Comparison of ENCODE assay signal across 8 cellular contexts in genomic region chr4:144355809-144356757, GRCh38.
DNase-seq lines count a peak whose midpoint lies in the region; ATAC-seq, FAIRE-seq and TF ChIP-seq lines count a peak whose summit lies in the region.

No MANE protein-coding gene starts in this region.

- DNase-seq in DMS114 treated with DMSO at 0.1 percent for 48 hours (lab: John Stamatoyannopoulos, UW; ENCODE audit: unreplicated experiment) (peak; percentile 88), RCC 7860 (ENCODE audit: low spot score) (peak; percentile 83), epidermal melanocyte (ENCODE audit: insufficient read length, low spot score) (peak; percentile 40), retinal pigment epithelial cell (ENCODE audit: low read depth) (peak; percentile 97), DMS79 (lab: John Stamatoyannopoulos, UW) (no peak)
- no peak for DNase-seq in stimulated activated CD4-positive, alpha-beta T cell treated with anti-CD3 and anti-CD28 coated beads, Interleukin-4, amount 100 ng/mL, for 24 hours

- peak; percentile 92 for FAIRE-seq in RCC 7860 (lab: Jason Lieb, UNC)

- no peak for TF ChIP-seq CTCF in retinal pigment epithelial cell (conservative IDR thresholded peaks at IDR 0.05; ENCODE audit: low read depth, low read length)

- ATAC-seq in GM19324 (IDR thresholded peaks at IDR 0.05; ENCODE audit: low FRiP score, unreplicated experiment) (peak; percentile 64), HG03103 (IDR thresholded peaks at IDR 0.05; ENCODE audit: low read depth, unreplicated experiment) (peak; percentile 97)

- H3K4me3 ChIP-seq in retinal pigment epithelial cell (ENCODE audit: low read length), result no peak overlapping the region

Comparison
In these comparisons a context has a peak if more than half of its experiments do, and no peak if none do; other contexts are left out.
1. DNase-seq: peak in DMS114 treated with DMSO at 0.1 percent for 48 hours (single experiment), RCC 7860 (single experiment), epidermal melanocyte (single experiment) and retinal pigment epithelial cell (single experiment); none in stimulated activated CD4-positive, alpha-beta T cell treated with anti-CD3 and anti-CD28 coated beads, Interleukin-4, amount 100 ng/mL, for 24 hours (single experiment) and DMS79 (single experiment).